Comparison of ENCODE assay signal across 13 cellular contexts in the genomic region with DNA sequence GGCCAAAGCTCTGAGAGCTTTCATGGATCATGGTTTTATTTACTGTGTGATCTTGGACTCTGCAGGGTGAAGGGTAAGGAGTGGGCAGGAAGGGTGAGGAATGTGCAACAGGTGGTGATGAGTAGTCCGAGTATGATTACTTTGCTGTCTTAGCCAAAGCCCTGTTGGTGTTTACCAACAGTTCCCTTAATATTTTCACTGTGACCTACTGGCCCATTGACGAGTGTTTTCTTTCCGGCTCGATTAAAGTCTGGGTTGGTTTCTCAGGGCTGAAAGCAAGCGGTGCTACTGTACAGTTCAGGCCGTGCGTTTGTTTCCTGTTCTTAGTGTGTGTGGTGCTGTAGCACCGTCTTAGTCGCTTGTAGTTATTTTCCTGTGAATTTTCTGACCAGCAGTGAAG. TPM values are rescaled to one million over a fixed set of nuclear protein-coding genes. Genes with fewer than 3 reads are reported as not detected.
DNase-seq lines count a peak whose midpoint lies in the region; ATAC-seq, FAIRE-seq and TF ChIP-seq lines count a peak whose summit lies in the region.
"Had no signal": no experiment of that assay in that cellular context is flagged by ENCODE, and none has a peak within 500 bp of the region (broad histone marks: within the 10 kb centered on the region; RNA-seq: fewer than 3 reads in every experiment).

No MANE protein-coding gene starts in this region.

- H3K27me3 ChIP-seq in OCI-LY3 (ENCODE audit: low read depth, low read length) (no peaks in the 10 kb centered on the region), lung (ENCODE audit: control insufficient read depth, insufficient read depth) (no peaks in the 10 kb centered on the region), ascending aorta (no peaks in the 10 kb centered on the region), MM.1S (replicated peaks; ENCODE audit: insufficient read depth, low read length) (no peaks in the 10 kb centered on the region)
- H3K27me3 ChIP-seq: BE2C, cardiac muscle cell had no signal

- H3K9me2 ChIP-seq in MM.1S (replicated peaks; ENCODE audit: insufficient read depth, low read length) = no peaks in the 10 kb centered on the region

- H3K4me3 ChIP-seq in AG04449 (ENCODE audit: low read depth, low read length) = peak overlapping the region; percentile 6; the same call in 1 of the 2 replicates
- H3K4me3 ChIP-seq in OCI-LY3 (ENCODE audit: low read length) = peak overlapping the region; percentile 81
- H3K4me3 ChIP-seq in lung = peak overlapping the region; percentile 13
- no peak overlapping the region for H3K4me3 ChIP-seq in ascending aorta
- H3K4me3 ChIP-seq in MM.1S (ENCODE audit: low read length) = no peak overlapping the region
- H3K4me3 ChIP-seq: cardiac muscle cell had no signal

- CTCF ChIA-PET in AG04449 (lab: Yijun Ruan, JAX) = no interaction called here

- H3K9ac ChIP-seq in OCI-LY3 (ENCODE audit: low read length) = peak overlapping the region; percentile 86
- no peak overlapping the region for H3K9ac ChIP-seq in MM.1S (ENCODE audit: low read length)

- POLR2A ChIA-PET in AG04449 (lab: Yijun Ruan, JAX) = no interaction called here

- H4K20me1 ChIP-seq in OCI-LY3 (ENCODE audit: insufficient read depth, low read length) = peaks cover 52% of the 10 kb centered on the region
- H4K20me1 ChIP-seq in MM.1S (ENCODE audit: insufficient read depth, low read length) = no peaks in the 10 kb centered on the region

- peak overlapping the region; percentile 94 for H3K4me2 ChIP-seq in OCI-LY3 (ENCODE audit: low read length)
- no peak overlapping the region for H3K4me2 ChIP-seq in MM.1S (ENCODE audit: low read depth, low read length)

- no peaks in the 10 kb centered on the region for H3K9me3 ChIP-seq in OCI-LY3 (ENCODE audit: insufficient read depth, low read length)
- H3K9me3 ChIP-seq in lung (ENCODE audit: control insufficient read depth in 2 of 2, insufficient read depth in 1 of 2, low read length in 1 of 2) = no peaks in the 10 kb centered on the region
- H3K9me3 ChIP-seq in ascending aorta = no peaks in the 10 kb centered on the region
- no peaks in the 10 kb centered on the region for H3K9me3 ChIP-seq in MM.1S (replicated peaks; ENCODE audit: insufficient read depth, low read length)
- H3K9me3 ChIP-seq: BE2C had no signal

- TF ChIP-seq CTCF in AG04449 (IDR thresholded peaks at IDR 0.05; ENCODE audit: insufficient read depth, low read length, missing control alignments) (no peak), OCI-LY3 (IDR thresholded peaks at IDR 0.05; ENCODE audit: low read depth, low read length) (no peak; the same call in 1 of the 2 replicates), lung (IDR thresholded peaks at IDR 0.05; ENCODE audit: control extremely low read depth, extremely low read depth) (no peak), ascending aorta (IDR thresholded peaks at IDR 0.05) (no peak), MM.1S (IDR thresholded peaks at IDR 0.05; ENCODE audit: low read length) (no peak)

- H3K27ac ChIP-seq in OCI-LY3 (ENCODE audit: low read length) (peak overlapping the region; percentile 97), lung (ENCODE audit: low read depth in 1 of 2, low read length in 1 of 2) (no peak overlapping the region), ascending aorta (no peak overlapping the region), MM.1S (ENCODE audit: low read length) (no peak overlapping the region)
- H3K27ac ChIP-seq: cardiac muscle cell had no signal

- H3K79me2 ChIP-seq in OCI-LY3 (ENCODE audit: low read length) (peaks cover 72% of the 10 kb centered on the region), MM.1S (ENCODE audit: low read length) (no peaks in the 10 kb centered on the region)

- peak; percentile 28 for FAIRE-seq in GM19239 (lab: Jason Lieb, UNC)

- DNase-seq in AG04449 (ENCODE audit: low read depth, low spot score) (no peak), GM19239 (ENCODE audit: insufficient read length, low spot score) (no peak), lung (ENCODE audit: low spot score) (no peak), ascending aorta (ENCODE audit: low spot score in 2 of 2) (no peak), MM.1S (no peak), NCI-H446 treated with DMSO at 0.1 percent for 48 hours (lab: John Stamatoyannopoulos, UW) (no peak)
- DNase-seq: activated CD8-positive, alpha-beta memory T cell treated with anti-CD3 and anti-CD28 coated beads, Interleukin-2, amount 50 U/mL, for 48 hours; BE2C; stimulated activated naive CD4-positive, alpha-beta T cell treated with Interleukin-2 at 50 U/mL for 16 hours; T1000 had no signal

- H3K36me3 ChIP-seq in OCI-LY3 (replicated peaks; ENCODE audit: low read depth, low read length) (peaks cover 10% of the 10 kb centered on the region), lung (ENCODE audit: control insufficient read depth in 2 of 2, insufficient read depth in 2 of 2, low read length in 2 of 2) (no peaks in the 10 kb centered on the region), ascending aorta (no peaks in the 10 kb centered on the region), MM.1S (replicated peaks; ENCODE audit: insufficient read depth, low read length) (no peaks in the 10 kb centered on the region)
- H3K36me3 ChIP-seq: BE2C, cardiac muscle cell had no signal

- H2AFZ ChIP-seq in OCI-LY3 (ENCODE audit: low read depth, low read length) = no peak overlapping the region
- H2AFZ ChIP-seq in MM.1S (ENCODE audit: low read length) = no peak overlapping the region

- ATAC-seq in lung (ENCODE audit: insufficient read depth, low FRiP score) (no peak), HG02759 (IDR thresholded peaks at IDR 0.05; ENCODE audit: unreplicated experiment) (no peak)

- WGBS in lung, 2 donors = 75 to 78% methylated on average over 9 of the region's 9 CpGs

- peaks cover 64% of the 10 kb centered on the region for H3K4me1 ChIP-seq in OCI-LY3 (ENCODE audit: low read length)
- peaks cover 2 to 4% of the 10 kb centered on the region in 2 donors for H3K4me1 ChIP-seq in lung (ENCODE audit: control insufficient read depth in 2 of 2, insufficient read depth in 2 of 2, low read length in 2 of 2)
- no peaks in the 10 kb centered on the region for H3K4me1 ChIP-seq in ascending aorta
- no peaks in the 10 kb centered on the region for H3K4me1 ChIP-seq in MM.1S (ENCODE audit: low read length)
- H3K4me1 ChIP-seq: BE2C had no signal

- peaks cover 10% of the 10 kb centered on the region; the same call in 1 of the 2 replicates for H3F3A ChIP-seq in MM.1S (ENCODE audit: insufficient read depth, low read length)

- intact Hi-C loops in ascending aorta (cut with DNase I) = no loop called here

RNA-seq across cellular contexts. Expression of gene ARHGAP24, which starts 2.6 kb away (rescaled TPM):
- total RNA-seq in lung (10 to 100 TPM; 30.8 to 79.4 TPM), ascending aorta (13.9 TPM)
- polyA plus RNA-seq in lung = 10 to 100 TPM in 1 of 2 donors, 1 to 10 TPM in 1; 10.0 to 12.4 TPM

Comparison
In these comparisons a context has a peak if more than half of its experiments do, and no peak if none do; other contexts are left out.
1. H3K4me3 ChIP-seq: peak in AG04449 (single experiment), OCI-LY3 (single experiment) and lung (single experiment); none in ascending aorta (0 of 2) and MM.1S (single experiment).